Comparison of ENCODE assay signal across 1 cellular context in the genomic region with DNA sequence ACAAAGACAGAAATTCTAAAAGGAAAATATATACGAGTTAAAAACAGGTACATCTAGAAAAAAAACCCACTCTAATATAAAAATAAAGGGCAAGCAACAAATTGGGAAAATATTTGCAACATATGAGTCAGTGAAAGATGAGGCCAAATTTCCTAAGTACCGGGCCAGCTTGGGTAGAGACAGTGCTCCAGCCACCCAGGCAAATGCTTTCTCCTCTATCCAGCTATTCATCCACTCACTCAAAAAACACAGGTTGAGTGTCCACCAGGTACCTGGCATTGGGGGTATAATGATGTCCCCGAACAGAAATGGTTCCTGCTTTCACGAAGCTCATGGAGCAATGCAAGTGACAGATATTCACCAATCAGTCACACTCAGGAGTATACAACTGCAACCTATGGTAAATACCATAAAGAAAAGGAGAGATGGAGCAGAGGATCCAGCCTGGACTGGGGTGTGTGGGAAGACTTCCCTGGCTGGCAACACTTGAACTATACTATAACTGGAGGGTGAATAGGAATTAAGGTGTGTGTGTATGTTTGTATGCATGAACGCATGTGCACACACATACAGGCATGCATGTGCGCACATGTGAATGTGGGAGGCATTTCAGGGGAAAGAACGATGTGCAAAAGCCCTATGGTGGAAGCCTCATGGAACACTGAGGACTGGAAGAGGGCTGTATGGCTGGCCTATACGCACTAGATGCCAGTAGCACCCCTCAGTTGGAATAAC.
TF ChIP-seq lines count a peak whose summit lies in the region.

No MANE protein-coding gene starts in this region.

TF ChIP-seq in K562, 482 proteins besides CTCF, POLR2A, EP300 and RAD21:
- TF ChIP-seq XRCC5 (IDR thresholded peaks at IDR 0.05; ENCODE audit: low read depth, low read length) (no peak), CEBPB (tag; IDR thresholded peaks at IDR 0.05) (no peak), SIN3B (IDR thresholded peaks at IDR 0.05; ENCODE audit: low read depth) (no peak), CREB3L1 (IDR thresholded peaks at IDR 0.05; ENCODE audit: borderline replicate concordance, low read depth) (no peak), ZNF583 (CRISPR knock-in tag; IDR thresholded peaks at IDR 0.05) (no peak), AFF1 (IDR thresholded peaks at IDR 0.05; ENCODE audit: low read depth in 1 of 2, partially characterized antibody in 2 of 2) (no peak), FOXJ2 (tag; IDR thresholded peaks at IDR 0.05) (no peak)
- TF ChIP-seq, protein P1, sequence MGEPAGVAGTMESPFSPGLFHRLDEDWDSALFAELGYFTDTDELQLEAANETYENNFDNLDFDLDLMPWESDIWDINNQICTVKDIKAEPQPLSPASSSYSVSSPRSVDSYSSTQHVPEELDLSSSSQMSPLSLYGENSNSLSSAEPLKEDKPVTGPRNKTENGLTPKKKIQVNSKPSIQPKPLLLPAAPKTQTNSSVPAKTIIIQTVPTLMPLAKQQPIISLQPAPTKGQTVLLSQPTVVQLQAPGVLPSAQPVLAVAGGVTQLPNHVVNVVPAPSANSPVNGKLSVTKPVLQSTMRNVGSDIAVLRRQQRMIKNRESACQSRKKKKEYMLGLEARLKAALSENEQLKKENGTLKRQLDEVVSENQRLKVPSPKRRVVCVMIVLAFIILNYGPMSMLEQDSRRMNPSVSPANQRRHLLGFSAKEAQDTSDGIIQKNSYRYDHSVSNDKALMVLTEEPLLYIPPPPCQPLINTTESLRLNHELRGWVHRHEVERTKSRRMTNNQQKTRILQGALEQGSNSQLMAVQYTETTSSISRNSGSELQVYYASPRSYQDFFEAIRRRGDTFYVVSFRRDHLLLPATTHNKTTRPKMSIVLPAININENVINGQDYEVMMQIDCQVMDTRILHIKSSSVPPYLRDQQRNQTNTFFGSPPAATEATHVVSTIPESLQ (CRISPR knock-in tag; IDR thresholded peaks at IDR 0.05) = no peak
- TF ChIP-seq, protein P2, sequence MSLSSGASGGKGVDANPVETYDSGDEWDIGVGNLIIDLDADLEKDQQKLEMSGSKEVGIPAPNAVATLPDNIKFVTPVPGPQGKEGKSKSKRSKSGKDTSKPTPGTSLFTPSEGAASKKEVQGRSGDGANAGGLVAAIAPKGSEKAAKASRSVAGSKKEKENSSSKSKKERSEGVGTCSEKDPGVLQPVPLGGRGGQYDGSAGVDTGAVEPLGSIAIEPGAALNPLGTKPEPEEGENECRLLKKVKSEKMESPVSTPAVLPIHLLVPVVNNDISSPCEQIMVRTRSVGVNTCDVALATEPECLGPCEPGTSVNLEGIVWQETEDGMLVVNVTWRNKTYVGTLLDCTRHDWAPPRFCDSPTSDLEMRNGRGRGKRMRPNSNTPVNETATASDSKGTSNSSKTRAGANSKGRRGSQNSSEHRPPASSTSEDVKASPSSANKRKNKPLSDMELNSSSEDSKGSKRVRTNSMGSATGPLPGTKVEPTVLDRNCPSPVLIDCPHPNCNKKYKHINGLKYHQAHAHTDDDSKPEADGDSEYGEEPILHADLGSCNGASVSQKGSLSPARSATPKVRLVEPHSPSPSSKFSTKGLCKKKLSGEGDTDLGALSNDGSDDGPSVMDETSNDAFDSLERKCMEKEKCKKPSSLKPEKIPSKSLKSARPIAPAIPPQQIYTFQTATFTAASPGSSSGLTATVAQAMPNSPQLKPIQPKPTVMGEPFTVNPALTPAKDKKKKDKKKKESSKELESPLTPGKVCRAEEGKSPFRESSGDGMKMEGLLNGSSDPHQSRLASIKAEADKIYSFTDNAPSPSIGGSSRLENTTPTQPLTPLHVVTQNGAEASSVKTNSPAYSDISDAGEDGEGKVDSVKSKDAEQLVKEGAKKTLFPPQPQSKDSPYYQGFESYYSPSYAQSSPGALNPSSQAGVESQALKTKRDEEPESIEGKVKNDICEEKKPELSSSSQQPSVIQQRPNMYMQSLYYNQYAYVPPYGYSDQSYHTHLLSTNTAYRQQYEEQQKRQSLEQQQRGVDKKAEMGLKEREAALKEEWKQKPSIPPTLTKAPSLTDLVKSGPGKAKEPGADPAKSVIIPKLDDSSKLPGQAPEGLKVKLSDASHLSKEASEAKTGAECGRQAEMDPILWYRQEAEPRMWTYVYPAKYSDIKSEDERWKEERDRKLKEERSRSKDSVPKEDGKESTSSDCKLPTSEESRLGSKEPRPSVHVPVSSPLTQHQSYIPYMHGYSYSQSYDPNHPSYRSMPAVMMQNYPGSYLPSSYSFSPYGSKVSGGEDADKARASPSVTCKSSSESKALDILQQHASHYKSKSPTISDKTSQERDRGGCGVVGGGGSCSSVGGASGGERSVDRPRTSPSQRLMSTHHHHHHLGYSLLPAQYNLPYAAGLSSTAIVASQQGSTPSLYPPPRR (CRISPR knock-in tag; IDR thresholded peaks at IDR 0.05; ENCODE audit: borderline replicate concordance) = no peak
- TF ChIP-seq, protein P3, sequence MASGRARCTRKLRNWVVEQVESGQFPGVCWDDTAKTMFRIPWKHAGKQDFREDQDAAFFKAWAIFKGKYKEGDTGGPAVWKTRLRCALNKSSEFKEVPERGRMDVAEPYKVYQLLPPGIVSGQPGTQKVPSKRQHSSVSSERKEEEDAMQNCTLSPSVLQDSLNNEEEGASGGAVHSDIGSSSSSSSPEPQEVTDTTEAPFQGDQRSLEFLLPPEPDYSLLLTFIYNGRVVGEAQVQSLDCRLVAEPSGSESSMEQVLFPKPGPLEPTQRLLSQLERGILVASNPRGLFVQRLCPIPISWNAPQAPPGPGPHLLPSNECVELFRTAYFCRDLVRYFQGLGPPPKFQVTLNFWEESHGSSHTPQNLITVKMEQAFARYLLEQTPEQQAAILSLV (tag; IDR thresholded peaks at IDR 0.05) = no peak
- TF ChIP-seq, protein P4, sequence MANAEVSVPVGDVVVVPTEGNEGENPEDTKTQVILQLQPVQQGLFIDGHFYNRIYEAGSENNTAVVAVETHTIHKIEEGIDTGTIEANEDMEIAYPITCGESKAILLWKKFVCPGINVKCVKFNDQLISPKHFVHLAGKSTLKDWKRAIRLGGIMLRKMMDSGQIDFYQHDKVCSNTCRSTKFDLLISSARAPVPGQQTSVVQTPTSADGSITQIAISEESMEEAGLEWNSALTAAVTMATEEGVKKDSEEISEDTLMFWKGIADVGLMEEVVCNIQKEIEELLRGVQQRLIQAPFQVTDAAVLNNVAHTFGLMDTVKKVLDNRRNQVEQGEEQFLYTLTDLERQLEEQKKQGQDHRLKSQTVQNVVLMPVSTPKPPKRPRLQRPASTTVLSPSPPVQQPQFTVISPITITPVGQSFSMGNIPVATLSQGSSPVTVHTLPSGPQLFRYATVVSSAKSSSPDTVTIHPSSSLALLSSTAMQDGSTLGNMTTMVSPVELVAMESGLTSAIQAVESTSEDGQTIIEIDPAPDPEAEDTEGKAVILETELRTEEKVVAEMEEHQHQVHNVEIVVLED (CRISPR knock-in tag; IDR thresholded peaks at IDR 0.05) = no peak
